In the genomic region with DNA sequence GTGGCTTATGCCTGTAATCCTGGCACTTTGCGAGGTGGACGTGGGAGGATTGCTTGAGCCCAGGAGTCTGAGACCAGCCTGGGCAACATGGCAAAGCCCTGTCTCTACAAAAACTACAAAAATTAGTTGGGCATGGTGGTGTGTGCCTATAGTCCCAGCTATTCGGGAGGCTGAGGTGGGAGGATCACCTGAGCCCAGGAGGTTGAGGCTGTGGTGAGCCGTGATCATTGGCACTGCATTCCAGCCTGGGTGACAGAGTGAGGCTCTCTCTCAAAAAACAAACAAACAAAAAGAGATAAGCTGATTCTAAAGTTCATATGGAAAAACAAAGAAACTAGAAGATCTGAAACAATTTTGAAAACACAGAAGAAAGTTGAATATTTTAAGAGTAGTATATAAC, we compare ENCODE assay signal across 1 cellular context.
DNase-seq lines count a peak whose midpoint lies in the region; ATAC-seq, FAIRE-seq and TF ChIP-seq lines count a peak whose summit lies in the region.
"Not testable (repeated sequence)": the region's sequence is repeated elsewhere in the genome, so short reads cannot be mapped to it uniquely, and the experiment has no call there.

No MANE protein-coding gene starts in this region.

- H4K20me1 ChIP-seq in HepG2 (ENCODE audit: insufficient read depth, low read length): not testable (repeated sequence)

- BruUV-seq in HepG2 (replicated peaks; lab: Mats Ljungman, UMichigan): not testable (repeated sequence)

- not testable (repeated sequence) for H3K36me3 ChIP-seq in HepG2 (replicated peaks in 1 of 2; ENCODE audit: control insufficient read depth in 1 of 2, insufficient read depth in 2 of 2, low read length in 2 of 2)

- not testable (repeated sequence) for H3K4me2 ChIP-seq in HepG2 (ENCODE audit: low read depth, low read length)

- not testable (repeated sequence) for TF ChIP-seq POLR2A in HepG2 (IDR thresholded peaks at IDR 0.05; ENCODE audit: insufficient read depth in 1 of 2, low read depth in 2 of 2, low read length in 2 of 2)

- in situ Hi-C loops in HepG2 (cut with HindIII; ENCODE audit: extremely low pct_ligation_motif_present, low pct_unique_long_range_greater_than_20kb): not testable (repeated sequence)

- ATAC-seq in HepG2: not testable (repeated sequence)

- POLR2A ChIA-PET in HepG2 (lab: Yijun Ruan, JAX): interaction anchor here (1.2 kb wide), 1 partner anchor 10 kb away, joined by 3 read pairs; a partner anchor contains a TSS

- H2AFZ ChIP-seq in HepG2 (ENCODE audit: low read length): not testable (repeated sequence)

- not testable (repeated sequence) for TF ChIP-seq CTCF in HepG2 (CRISPR knock-in tag; IDR thresholded peaks at IDR 0.05)

- not testable (repeated sequence) for H3K27me3 ChIP-seq in HepG2 (ENCODE audit: control insufficient read depth in 1 of 2, insufficient read depth in 2 of 2, low read length in 2 of 2)

- not testable (repeated sequence) for H3K4me1 ChIP-seq in HepG2 (ENCODE audit: insufficient read depth, low read length)

- not testable (repeated sequence) for H3K9ac ChIP-seq in HepG2 (ENCODE audit: insufficient read depth, low read depth, low read length)

- FAIRE-seq in HepG2 (lab: Jason Lieb, UNC): not testable (repeated sequence)

- not testable (repeated sequence) for H3K4me3 ChIP-seq in HepG2 (replicated peaks in 1 of 3; ENCODE audit: insufficient read depth in 1 of 3, low read depth in 2 of 3, low read length in 3 of 3)

- not testable (repeated sequence) for TF ChIP-seq EP300 in HepG2 (IDR thresholded peaks at IDR 0.05; ENCODE audit: low read depth in 2 of 2, low read length in 2 of 2); HepG2 (CRISPR knock-in tag; IDR thresholded peaks at IDR 0.05; ENCODE audit: borderline replicate concordance)

- TF ChIP-seq RAD21 in HepG2 (CRISPR knock-in tag; IDR thresholded peaks at IDR 0.05): not testable (repeated sequence)

- not testable (repeated sequence) for H3K79me2 ChIP-seq in HepG2 (ENCODE audit: insufficient read depth, low read length)

- not testable (repeated sequence) for H3K9me3 ChIP-seq in HepG2 (ENCODE audit: low read length)

- intact Hi-C loops in HepG2 (cut with micrococcal nuclease; ENCODE audit: unreplicated experiment): not testable (repeated sequence)

- 23% methylated on average over 4 of the region's 4 CpGs for WGBS in HepG2 (ENCODE audit: low lambda C conversion rate)

- DNase-seq in HepG2 (ENCODE audit: low spot score): not testable (repeated sequence)

- H3K27ac ChIP-seq in HepG2 (ENCODE audit: extremely low read length, insufficient read depth, low read length): not testable (repeated sequence)

- CTCF ChIA-PET in HepG2 (lab: Yijun Ruan, JAX; ENCODE audit: low intra/inter-chr PET ratio, low total read pairs): not testable (repeated sequence)

TF ChIP-seq in HepG2, 621 proteins besides CTCF, POLR2A, EP300 and RAD21:
- TF ChIP-seq POGZ (CRISPR knock-in tag; IDR thresholded peaks at IDR 0.05) (peak; percentile 57; the same call in 1 of the 2 replicates), FOXP1 (CRISPR knock-in tag; IDR thresholded peaks at IDR 0.05) (0 out of 2 replicates have a peak, but pooled peaks have one; percentile 20), SOX6 (CRISPR knock-in tag; IDR thresholded peaks at IDR 0.05) (peak; percentile 11; the same call in 1 of the 2 replicates), ZMYM3 (CRISPR knock-in tag; IDR thresholded peaks at IDR 0.05) (peak; percentile 83), FOXA3 (CRISPR knock-in tag; IDR thresholded peaks at IDR 0.05) (0 out of 2 replicates have a peak, but pooled peaks have one; percentile 19), SALL1 (CRISPR knock-in tag; IDR thresholded peaks at IDR 0.05) (peak; percentile 35; the same call in 1 of the 2 replicates)
- TF ChIP-seq FOXP1, SOX6 (IDR thresholded peaks at IDR 0.05): not testable (repeated sequence)
- TF ChIP-seq, protein P1, sequence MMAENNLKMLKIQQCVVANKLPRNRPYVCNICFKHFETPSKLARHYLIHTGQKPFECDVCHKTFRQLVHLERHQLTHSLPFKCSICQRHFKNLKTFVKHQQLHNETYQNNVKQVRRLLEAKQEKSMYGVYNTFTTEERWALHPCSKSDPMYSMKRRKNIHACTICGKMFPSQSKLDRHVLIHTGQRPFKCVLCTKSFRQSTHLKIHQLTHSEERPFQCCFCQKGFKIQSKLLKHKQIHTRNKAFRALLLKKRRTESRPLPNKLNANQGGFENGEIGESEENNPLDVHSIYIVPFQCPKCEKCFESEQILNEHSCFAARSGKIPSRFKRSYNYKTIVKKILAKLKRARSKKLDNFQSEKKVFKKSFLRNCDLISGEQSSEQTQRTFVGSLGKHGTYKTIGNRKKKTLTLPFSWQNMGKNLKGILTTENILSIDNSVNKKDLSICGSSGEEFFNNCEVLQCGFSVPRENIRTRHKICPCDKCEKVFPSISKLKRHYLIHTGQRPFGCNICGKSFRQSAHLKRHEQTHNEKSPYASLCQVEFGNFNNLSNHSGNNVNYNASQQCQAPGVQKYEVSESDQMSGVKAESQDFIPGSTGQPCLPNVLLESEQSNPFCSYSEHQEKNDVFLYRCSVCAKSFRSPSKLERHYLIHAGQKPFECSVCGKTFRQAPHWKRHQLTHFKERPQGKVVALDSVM (CRISPR knock-in tag; IDR thresholded peaks at IDR 0.05): peak; percentile 98
